ENCODE assay signal across 8 cellular contexts in the genomic region with DNA sequence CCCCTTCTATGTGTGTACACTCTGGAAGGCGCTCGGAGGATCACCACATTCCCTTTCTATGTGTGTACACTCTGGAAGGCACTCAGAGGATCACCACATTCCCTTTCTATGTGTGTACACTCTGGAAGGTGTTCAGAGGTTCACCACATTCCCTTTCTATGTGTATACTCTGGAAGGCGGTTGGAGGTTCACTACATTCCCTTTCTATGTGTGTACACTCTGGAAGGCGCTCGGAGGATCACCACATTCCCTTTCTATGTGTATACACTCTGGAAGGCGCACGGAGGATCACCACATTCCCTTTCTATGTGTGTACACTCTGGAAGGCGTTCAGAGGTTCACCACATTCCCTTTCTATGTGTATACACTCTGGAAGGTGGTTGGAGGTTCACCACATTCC. TPM values are rescaled to one million over a fixed set of nuclear protein-coding genes. Genes with fewer than 3 reads are reported as not detected.
DNase-seq lines count a peak whose midpoint lies in the region; FAIRE-seq and TF ChIP-seq lines count a peak whose summit lies in the region.
"Not testable (repeated sequence)": the region's sequence is repeated elsewhere in the genome, so short reads cannot be mapped to it uniquely, and the experiment has no call there.

No MANE protein-coding gene starts in this region.

- H3K18ac ChIP-seq in trophoblast cell (ENCODE audit: low read length), result not testable (repeated sequence)

- H2AFZ ChIP-seq in GM23248; trophoblast cell (ENCODE audit: insufficient read depth, low read length, poor library complexity): not testable (repeated sequence)

- H2AK5ac ChIP-seq in trophoblast cell (ENCODE audit: low read length), result not testable (repeated sequence)

- H3F3A ChIP-seq in GM23248 (ENCODE audit: insufficient read depth), result peaks cover 61% of the 10 kb centered on the region

- not testable (repeated sequence) for H4K8ac ChIP-seq in trophoblast cell (ENCODE audit: low read depth, low read length)

- H3K27ac ChIP-seq in GM23248; trophoblast cell (ENCODE audit: low read depth, low read length): not testable (repeated sequence)

- not testable (repeated sequence) for H4K91ac ChIP-seq in trophoblast cell (ENCODE audit: low read depth, low read length)

- peak; percentile 16 for FAIRE-seq in HTR-8/SVneo (lab: Jason Lieb, UNC)
- FAIRE-seq in RCC 7860 (lab: Jason Lieb, UNC), result not testable (repeated sequence)

- peaks cover 89% of the 10 kb centered on the region for H3K79me2 ChIP-seq in GM23248 (ENCODE audit: insufficient read depth)
- H3K79me2 ChIP-seq in trophoblast cell (ENCODE audit: control insufficient read depth, insufficient read depth, low read length, poor library complexity), result not testable (repeated sequence)

- H3K36me3 ChIP-seq in GM23248 (ENCODE audit: low read depth); trophoblast cell (ENCODE audit: control insufficient read depth in 1 of 2, insufficient read depth in 2 of 2, low read length in 2 of 2): not testable (repeated sequence)

- not testable (repeated sequence) for H4K20me1 ChIP-seq in GM23248 (ENCODE audit: insufficient read depth)

- not testable (repeated sequence) for H3K79me1 ChIP-seq in trophoblast cell (ENCODE audit: low read length)

- peaks cover 24% of the 10 kb centered on the region for H3K4me1 ChIP-seq in GM23248 (ENCODE audit: insufficient read depth)
- H3K4me1 ChIP-seq in trophoblast cell (ENCODE audit: control insufficient read depth in 1 of 2, insufficient read depth in 2 of 2, low read length in 2 of 2), result not testable (repeated sequence)

- not testable (repeated sequence) for H3K14ac ChIP-seq in trophoblast cell (ENCODE audit: low read length)

- DNase-seq in AG10803 (ENCODE audit: low read depth), result peak; percentile 25
- peak; percentile 74 for DNase-seq in GM23248
- DNase-seq in HTR-8/SVneo (ENCODE audit: insufficient read length, low spot score), result not testable (repeated sequence)
- DNase-seq in RCC 7860 (ENCODE audit: low spot score), result peak; percentile 16
- peak; percentile 51 for DNase-seq in amniotic epithelial cell (ENCODE audit: low read depth)
- peak; percentile 19 for DNase-seq in epithelial cell of esophagus (ENCODE audit: low read depth)
- peak; percentile 64 for DNase-seq in iris pigment epithelial cell (ENCODE audit: low read depth)
- peak; percentile 70 to 88 for DNase-seq in trophoblast cell

- WGBS in GM23248 (ENCODE audit: low coverage in 1 of 2, low lambda C conversion rate in 2 of 2, missing lambda C conversion rate in 2 of 2), 2 experiments, result 85 to 89% methylated on average over 3 to 8 of the region's 8 CpGs
- WGBS in trophoblast cell (ENCODE audit: extremely low coverage, insufficient coverage, insufficient read length), result no CpG with 5 or more reads among the region's 8 CpGs

- H4K12ac ChIP-seq in trophoblast cell (ENCODE audit: low read depth, low read length), result not testable (repeated sequence)

- not testable (repeated sequence) for H2BK120ac ChIP-seq in trophoblast cell (ENCODE audit: insufficient read depth, low read length, poor library complexity)

- H3K9ac ChIP-seq in GM23248; trophoblast cell (ENCODE audit: low read length): not testable (repeated sequence)

- not testable (repeated sequence) for H2BK5ac ChIP-seq in trophoblast cell (ENCODE audit: low read depth, low read length, poor library complexity)

- H3K9me2 ChIP-seq in GM23248 (ENCODE audit: insufficient read depth), result not testable (repeated sequence)

- not testable (repeated sequence) for H3K27me3 ChIP-seq in GM23248 (replicated peaks; ENCODE audit: insufficient read depth); trophoblast cell (ENCODE audit: insufficient read depth, low read length)

- in situ Hi-C loops in GM23248 (cut with MboI), result not testable (repeated sequence)

- not testable (repeated sequence) for H2BK12ac ChIP-seq in trophoblast cell (ENCODE audit: low read length)

- not testable (repeated sequence) for H3K4me3 ChIP-seq in AG10803 (ENCODE audit: low read length); GM23248; epithelial cell of esophagus (ENCODE audit: low read length); trophoblast cell (ENCODE audit: low read depth, low read length)

- not testable (repeated sequence) for H3K4me2 ChIP-seq in GM23248 (ENCODE audit: unreplicated experiment); trophoblast cell (ENCODE audit: low read length)

- H3K23ac ChIP-seq in trophoblast cell (ENCODE audit: low read length), result not testable (repeated sequence)

- not testable (repeated sequence) for H3K4ac ChIP-seq in trophoblast cell (ENCODE audit: low read depth, low read length)

- not testable (repeated sequence) for TF ChIP-seq CTCF in AG10803 (conservative IDR thresholded peaks at IDR 0.05; ENCODE audit: low read length); epithelial cell of esophagus (IDR thresholded peaks at IDR 0.05; ENCODE audit: insufficient read depth, low read depth, low read length, missing control alignments)

- not testable (repeated sequence) for H3K9me3 ChIP-seq in GM23248 (ENCODE audit: low read depth); trophoblast cell (ENCODE audit: insufficient read depth, low read depth, low read length)

RNA-seq across cellular contexts. Expression of gene NRIP1, which starts 33.9 kb away (rescaled TPM):
- total RNA-seq in GM23248 (2014; rRNA removed; shearing (Covaris generic)), result 31.2 and 31.9 TPM in 2 replicates
- 12.5 and 13.1 TPM in 2 replicates for polyA plus RNA-seq in GM23248 (2016; fragmentation: Nextera tagmentation; extraction: Ambion mirVana)
- polyA plus RNA-seq in trophoblast cell (2013), result 19.8 and 20.8 TPM in 2 replicates
